7 cellular contexts compared by ENCODE assay signal in the genomic region with DNA sequence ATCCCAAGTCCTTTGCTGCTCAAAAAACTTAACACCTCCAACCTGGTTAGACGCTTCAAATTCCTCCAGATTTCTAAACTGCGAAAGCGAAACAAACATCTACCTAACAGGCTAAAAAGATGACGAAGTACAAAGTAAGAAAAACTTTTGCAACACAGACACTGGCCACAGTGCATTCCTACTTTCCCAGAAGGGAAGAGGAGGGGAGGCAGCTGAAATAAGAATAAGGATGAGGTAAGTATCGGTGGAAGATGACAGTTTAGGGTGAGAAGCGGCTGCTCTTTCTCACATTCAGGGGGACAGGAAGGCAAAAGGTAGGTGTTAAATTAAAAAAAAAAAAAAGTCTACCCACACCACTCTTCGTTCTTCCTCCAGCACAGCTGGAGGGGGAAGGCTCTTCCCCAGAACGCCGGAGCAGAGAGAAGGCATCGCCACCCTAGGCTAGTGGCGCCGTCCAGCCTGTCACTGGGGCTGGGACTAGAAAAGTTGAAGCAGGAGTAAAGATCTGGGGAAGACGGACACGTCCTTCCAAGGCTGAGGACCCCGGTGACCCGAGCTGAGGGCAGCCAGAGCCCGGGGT. TPM values are rescaled to one million over a fixed set of nuclear protein-coding genes. Genes with fewer than 3 reads are reported as not detected.
A peak's percentile ranks its signal among the peaks of the same experiment; 100 is the strongest.
DNase-seq lines count a peak whose midpoint lies in the region; ATAC-seq and TF ChIP-seq lines count a peak whose summit lies in the region.

No MANE protein-coding gene starts in this region.

- H3K9me3 Mint-ChIP-seq in activated T-helper 2 cell treated with anti-CD3 and anti-CD28 coated beads, Interferon-gamma antibody, Interleukin-2, Interleukin-4, amounts not matched to agents 10 μg/mL and 5 μg/mL and 100 μg/mL, durations not matched to agents 14 hours and 24 hours and 36 hours: peaks cover 18% of the 10 kb centered on the region

- H3K4me3 ChIP-seq in GM12864 (ENCODE audit: low read depth, low read length): peak overlapping the region; percentile 88
- H3K4me3 ChIP-seq in HUES48 (ENCODE audit: low read depth, low read length): peak overlapping the region; percentile 86
- peak overlapping the region; percentile 67 for H3K4me3 ChIP-seq in cardiac muscle cell
- peak overlapping the region; percentile 81 to 91 for H3K4me3 ChIP-seq in prostate gland

- H3K4me1 Mint-ChIP-seq in activated T-helper 2 cell treated with anti-CD3 and anti-CD28 coated beads, Interferon-gamma antibody, Interleukin-2, Interleukin-4, amounts not matched to agents 10 μg/mL and 5 μg/mL and 100 μg/mL, durations not matched to agents 14 hours and 24 hours and 36 hours (ENCODE audit: low read depth): peaks cover 34% of the 10 kb centered on the region

- H3K27me3 Mint-ChIP-seq in activated T-helper 2 cell treated with anti-CD3 and anti-CD28 coated beads, Interferon-gamma antibody, Interleukin-2, Interleukin-4, amounts not matched to agents 10 μg/mL and 5 μg/mL and 100 μg/mL, durations not matched to agents 14 hours and 24 hours and 36 hours (ENCODE audit: low read depth): peaks cover 12% of the 10 kb centered on the region

- TF ChIP-seq CTCF in GM12864 (IDR thresholded peaks at IDR 0.05; ENCODE audit: low read depth, low read length, missing control alignments): no peak
- TF ChIP-seq CTCF in cardiac muscle cell (IDR thresholded peaks at IDR 0.05; ENCODE audit: low read depth, low read length): no peak
- TF ChIP-seq CTCF in prostate gland (IDR thresholded peaks at IDR 0.05): no peak

- H3K9me3 ChIP-seq in HUES48 (ENCODE audit: control insufficient read depth, insufficient read depth, low read length): no peaks in the 10 kb centered on the region
- H3K9me3 ChIP-seq in cardiac muscle cell (ENCODE audit: low read depth): no peaks in the 10 kb centered on the region
- H3K9me3 ChIP-seq in prostate gland: no peaks in the 10 kb centered on the region

- H3K27me3 ChIP-seq in HUES48 (ENCODE audit: control insufficient read depth, insufficient read depth, low read length) (peaks cover 13% of the 10 kb centered on the region), cardiac muscle cell (no peaks in the 10 kb centered on the region), prostate gland (replicated peaks; ENCODE audit: insufficient read depth) (no peaks in the 10 kb centered on the region)

- peak overlapping the region; percentile 91 for H3K27ac Mint-ChIP-seq in activated T-helper 2 cell treated with anti-CD3 and anti-CD28 coated beads, Interferon-gamma antibody, Interleukin-2, Interleukin-4, amounts not matched to agents 10 μg/mL and 5 μg/mL and 100 μg/mL, durations not matched to agents 14 hours and 24 hours and 36 hours

- H3K4me3 Mint-ChIP-seq in activated T-helper 2 cell treated with anti-CD3 and anti-CD28 coated beads, Interferon-gamma antibody, Interleukin-2, Interleukin-4, amounts not matched to agents 10 μg/mL and 5 μg/mL and 100 μg/mL, durations not matched to agents 14 hours and 24 hours and 36 hours (ENCODE audit: low read depth): peak overlapping the region; percentile 96

- H3K4me1 ChIP-seq in HUES48 (ENCODE audit: control insufficient read depth, insufficient read depth, low read length) (peaks cover 7% of the 10 kb centered on the region), cardiac muscle cell (ENCODE audit: low read depth) (peaks cover 7% of the 10 kb centered on the region), prostate gland (replicated peaks) (no peaks in the 10 kb centered on the region)

- intact Hi-C loops in activated T-helper 2 cell treated with anti-CD3 and anti-CD28 coated beads, Interferon-gamma antibody, Interleukin-2, Interleukin-4, amounts not matched to agents 10 μg/mL and 5 μg/mL and 100 μg/mL, durations not matched to agents 14 hours and 24 hours and 36 hours (cut with micrococcal nuclease): loop anchor here (1.0 to 10.0 kb wide), 10 partner anchors 227 to 1093 kb away; partner anchors contain the start of genes BMI1 and MSRB2
- intact Hi-C loops in prostate gland (cut with DNase I): loop anchor here (5.0 to 10.0 kb wide), 4 partner anchors 230 to 1062 kb away; partner anchors contain the start of gene COMMD3

- TF ChIP-seq POLR2A in prostate gland (IDR thresholded peaks at IDR 0.05): peak; percentile 17

- peaks cover 6% of the 10 kb centered on the region for H3K36me3 Mint-ChIP-seq in activated T-helper 2 cell treated with anti-CD3 and anti-CD28 coated beads, Interferon-gamma antibody, Interleukin-2, Interleukin-4, amounts not matched to agents 10 μg/mL and 5 μg/mL and 100 μg/mL, durations not matched to agents 14 hours and 24 hours and 36 hours (ENCODE audit: low read depth)

- H3K9ac ChIP-seq in HUES48 (ENCODE audit: low read depth, low read length): peak overlapping the region; percentile 41

- DNase-seq in GM12864 (ENCODE audit: low read depth) (no peak), cardiac muscle cell (ENCODE audit: low read depth in 1 of 2, low spot score in 1 of 2) (peak in 1 of 2 donors; percentile 76), prostate gland (ENCODE audit: low spot score) (peak; percentile 24), MV-4-11 (lab: John Stamatoyannopoulos, UW) (no peak)
- DNase-seq in activated T-helper 2 cell treated with anti-CD3 and anti-CD28 coated beads, Interferon-gamma antibody, Interleukin-2, Interleukin-4, amounts not matched to agents 10 μg/mL and 5 μg/mL and 100 μg/mL, durations not matched to agents 14 hours and 24 hours and 36 hours (ENCODE audit: low spot score): no peak

- WGBS in prostate gland: 2% methylated on average over 15 of the region's 17 CpGs

- peak overlapping the region; percentile 84 for H3K27ac ChIP-seq in HUES48 (ENCODE audit: low read depth, low read length)
- H3K27ac ChIP-seq in cardiac muscle cell: peak overlapping the region; percentile 93
- H3K27ac ChIP-seq in prostate gland: peak overlapping the region; percentile 95 to 96

- H3K36me3 ChIP-seq in HUES48 (ENCODE audit: control insufficient read depth, insufficient read depth, low read length) (no peaks in the 10 kb centered on the region), cardiac muscle cell (no peaks in the 10 kb centered on the region), prostate gland (no peaks in the 10 kb centered on the region)

- peak; percentile 19 for ATAC-seq in GM21515 (IDR thresholded peaks at IDR 0.05; ENCODE audit: unreplicated experiment)

RNA-seq across cellular contexts. Expression of gene DNAJC1, which starts 0.9 kb away (rescaled TPM):
- 24.0 and 24.5 TPM in 2 replicates for total RNA-seq in activated T-helper 2 cell treated with anti-CD3 and anti-CD28 coated beads, Interferon-gamma antibody, Interleukin-2, Interleukin-4, amounts not matched to agents 10 μg/mL and 5 μg/mL and 100 μg/mL, durations not matched to agents 14 hours and 24 hours and 36 hours
- total RNA-seq in cardiac muscle cell (39.2 and 57.1 TPM in 2 replicates), prostate gland (10 to 100 TPM; 62.8 to 89.3 TPM)
- polyA plus RNA-seq in cardiac muscle cell: 31.2 and 32.6 TPM in 2 replicates
